23 cellular contexts compared by ENCODE assay signal in genomic region chr10:80986596-80986995, GRCh38.
"Had no signal": no experiment of that assay in that cellular context is flagged by ENCODE, and none has a peak within 500 bp of the region (broad histone marks: within the 10 kb centered on the region; RNA-seq: fewer than 3 reads in every experiment).

No MANE protein-coding gene starts in this region.

- ATAC-seq: activated CD4-positive, alpha-beta T cell treated with anti-CD3 and anti-CD28 coated beads for 36 hours; activated CD8-positive, alpha-beta memory T cell treated with anti-CD3 and anti-CD28 coated beads, Interleukin-2, amount 10 ng/mL, durations not matched to agents 7 days and 5 days; activated CD8-positive, alpha-beta T cell treated with anti-CD3 and anti-CD28 coated beads, Interleukin-2, amount 10 ng/mL, durations not matched to agents 7 days and 5 days; activated naive CD4-positive, alpha-beta T cell treated with anti-CD3 and anti-CD28 coated beads, Interleukin-2, amount 50 U/mL, for 72 hours; gastroesophageal sphincter had no signal

- H3K4me3 ChIP-seq: ascending aorta, coronary artery, esophagus squamous epithelium, gastroesophageal sphincter had no signal

- H3K27me3 ChIP-seq: ascending aorta, esophagus squamous epithelium, gastroesophageal sphincter had no signal

- DNase-seq: activated CD4-positive, alpha-beta memory T cell treated with anti-CD3 and anti-CD28 coated beads for 36 hours; activated CD4-positive, alpha-beta T cell treated with anti-CD3 and anti-CD28 coated beads for 36 hours; activated CD4-positive, alpha-beta T cell treated with anti-CD3 and anti-CD28 coated beads, Interleukin-2, amount 10 ng/mL, durations not matched to agents 24 days and 14 days; activated CD4-positive, CD25-positive, alpha-beta regulatory T cell; activated CD4-positive, CD25-positive, alpha-beta regulatory T cell treated with anti-CD3 and anti-CD28 coated beads, Interleukin-2, amount 50 U/mL, for 72 hours; activated CD8-positive, alpha-beta memory T cell treated with anti-CD3 and anti-CD28 coated beads, Interleukin-2, amount 10 ng/mL, durations not matched to agents 7 days and 5 days; activated CD8-positive, alpha-beta memory T cell treated with anti-CD3 and anti-CD28 coated beads, Interleukin-2, amount 50 U/mL, for 4 hours; activated CD8-positive, alpha-beta T cell treated with anti-CD3 and anti-CD28 coated beads, Interleukin-2, amount 10 ng/mL, durations not matched to agents 7 days and 5 days; activated gamma-delta T cell; activated naive CD4-positive, alpha-beta T cell; activated naive CD4-positive, alpha-beta T cell treated with anti-CD3 and anti-CD28 coated beads, Interleukin-2, amount 10 ng/mL, durations not matched to agents 7 days and 5 days; activated naive CD8-positive, alpha-beta T cell treated with anti-CD3 and anti-CD28 coated beads, Interleukin-2, amount 10 ng/mL, durations not matched to agents 7 days and 5 days; activated T-cell treated with anti-CD3 and anti-CD28 coated beads, Interleukin-2, amount 50 U/mL, for 1 hour; activated T-cell treated with anti-CD3 and anti-CD28 coated beads, Interleukin-2, amount 50 U/mL, for 48 hours; effector CD8-positive, alpha-beta T cell; esophagus squamous epithelium; foreskin melanocyte; hippocampal formation; T-helper 2 cell had no signal

- H3K4me1 ChIP-seq: ascending aorta, esophagus squamous epithelium, gastroesophageal sphincter had no signal

- H3K36me3 ChIP-seq: ascending aorta, esophagus squamous epithelium, gastroesophageal sphincter had no signal

- H3K9me3 ChIP-seq: ascending aorta, esophagus squamous epithelium, gastroesophageal sphincter had no signal
